ENCODE assay signal across 12 cellular contexts in genomic region chr3:194204793-194205065, GRCh38.
DNase-seq lines count a peak whose midpoint lies in the region; ATAC-seq and TF ChIP-seq lines count a peak whose summit lies in the region.
"Had no signal": no experiment of that assay in that cellular context is flagged by ENCODE, and none has a peak within 500 bp of the region (broad histone marks: within the 10 kb centered on the region; RNA-seq: fewer than 3 reads in every experiment).

No MANE protein-coding gene starts in this region.

- H3K27ac Mint-ChIP-seq in activated T-cell treated with anti-CD3 and anti-CD28 coated beads, Interleukin-2, amount 50 U/mL, for 72 hours = no peak overlapping the region
- H3K27ac Mint-ChIP-seq in activated T-helper 1 cell treated with anti-CD3 and anti-CD28 coated beads, Interleukin-12 subunit alpha, Interleukin-12 subunit beta, Interleukin-2, Interleukin-4 antibody, amounts not matched to agents 30 ng/mL and 10 ng/mL and 1 ng/mL, durations not matched to agents 14 hours and 24 hours and 36 hours = no peak overlapping the region

- intact Hi-C loops in activated T-helper 1 cell treated with anti-CD3 and anti-CD28 coated beads, Interleukin-12 subunit alpha, Interleukin-12 subunit beta, Interleukin-2, Interleukin-4 antibody, amounts not matched to agents 30 ng/mL and 10 ng/mL and 1 ng/mL, durations not matched to agents 14 hours and 24 hours and 36 hours (cut with micrococcal nuclease) = loop anchor here (5.0 kb wide), 2 partner anchors 53 to 132 kb away; no protein-coding TSS in a partner anchor

- no peaks in the 10 kb centered on the region for H3K36me3 ChIP-seq in upper lobe of left lung
- H3K36me3 ChIP-seq: BE2C had no signal

- H3K27me3 ChIP-seq in upper lobe of left lung = peaks cover 0 to 8% (median 5%) of the 10 kb centered on the region in 4 donors
- H3K27me3 ChIP-seq: BE2C had no signal

- TF ChIP-seq EP300 in upper lobe of left lung (IDR thresholded peaks at IDR 0.05) = no peak

- H3K4me3 Mint-ChIP-seq in activated T-cell treated with anti-CD3 and anti-CD28 coated beads, Interleukin-2, amount 50 U/mL, for 72 hours = peak overlapping the region; percentile 68 to 72
- H3K4me3 Mint-ChIP-seq in activated T-helper 1 cell treated with anti-CD3 and anti-CD28 coated beads, Interleukin-12 subunit alpha, Interleukin-12 subunit beta, Interleukin-2, Interleukin-4 antibody, amounts not matched to agents 30 ng/mL and 10 ng/mL and 1 ng/mL, durations not matched to agents 14 hours and 24 hours and 36 hours = peak overlapping the region; percentile 75

- H3K4me3 ChIP-seq in upper lobe of left lung = peak overlapping the region in 3 of 4 donors; percentile 48 to 50 (median 49)

- peaks cover 47% of the 10 kb centered on the region for H3K27me3 Mint-ChIP-seq in activated T-cell treated with anti-CD3 and anti-CD28 coated beads, Interleukin-2, amount 50 U/mL, for 72 hours (ENCODE audit: low read depth)
- peaks cover 8% of the 10 kb centered on the region for H3K27me3 Mint-ChIP-seq in activated T-helper 1 cell treated with anti-CD3 and anti-CD28 coated beads, Interleukin-12 subunit alpha, Interleukin-12 subunit beta, Interleukin-2, Interleukin-4 antibody, amounts not matched to agents 30 ng/mL and 10 ng/mL and 1 ng/mL, durations not matched to agents 14 hours and 24 hours and 36 hours (ENCODE audit: insufficient read depth)

- no peak for TF ChIP-seq CTCF in upper lobe of left lung (IDR thresholded peaks at IDR 0.05)

- H3K4me1 ChIP-seq in upper lobe of left lung = peaks cover 9 to 28% (median 22%) of the 10 kb centered on the region in 4 donors

- peaks cover 51% of the 10 kb centered on the region for H3K4me1 Mint-ChIP-seq in activated T-cell treated with anti-CD3 and anti-CD28 coated beads, Interleukin-2, amount 50 U/mL, for 72 hours (ENCODE audit: low read depth)
- H3K4me1 Mint-ChIP-seq in activated T-helper 1 cell treated with anti-CD3 and anti-CD28 coated beads, Interleukin-12 subunit alpha, Interleukin-12 subunit beta, Interleukin-2, Interleukin-4 antibody, amounts not matched to agents 30 ng/mL and 10 ng/mL and 1 ng/mL, durations not matched to agents 14 hours and 24 hours and 36 hours (ENCODE audit: low read depth) = peaks cover 34% of the 10 kb centered on the region

- 76 to 78% methylated on average over 11 of the region's 11 CpGs for WGBS in upper lobe of left lung, 2 donors

- H3K27ac ChIP-seq in upper lobe of left lung = no peak overlapping the region

- ATAC-seq in activated T-cell treated with anti-CD3 and anti-CD28 coated beads, Interleukin-2, amount 50 U/mL, for 72 hours (replicated peaks in 1 of 2) = no peak
- ATAC-seq in upper lobe of left lung (ENCODE audit: low FRiP score in 2 of 2) = no peak
- ATAC-seq in HG03460 (IDR thresholded peaks at IDR 0.05; ENCODE audit: unreplicated experiment) = no peak

- no peaks in the 10 kb centered on the region for H3K36me3 Mint-ChIP-seq in activated T-cell treated with anti-CD3 and anti-CD28 coated beads, Interleukin-2, amount 50 U/mL, for 72 hours (ENCODE audit: insufficient read depth in 2 of 2)
- peaks cover 1% of the 10 kb centered on the region for H3K36me3 Mint-ChIP-seq in activated T-helper 1 cell treated with anti-CD3 and anti-CD28 coated beads, Interleukin-12 subunit alpha, Interleukin-12 subunit beta, Interleukin-2, Interleukin-4 antibody, amounts not matched to agents 30 ng/mL and 10 ng/mL and 1 ng/mL, durations not matched to agents 14 hours and 24 hours and 36 hours (ENCODE audit: low read depth)

- DNase-seq in activated T-cell treated with anti-CD3 and anti-CD28 coated beads, Interleukin-2, amount 50 U/mL, for 72 hours = no peak
- no peak for DNase-seq in activated T-cell treated with anti-CD3 and anti-CD28 coated beads for 4 hours
- DNase-seq in activated T-helper 1 cell treated with anti-CD3 and anti-CD28 coated beads, Interleukin-12 subunit alpha, Interleukin-12 subunit beta, Interleukin-2, Interleukin-4 antibody, amounts not matched to agents 30 ng/mL and 10 ng/mL and 1 ng/mL, durations not matched to agents 14 hours and 24 hours and 36 hours (ENCODE audit: low spot score) = no peak
- DNase-seq in islet precursor cell = peak; percentile 77
- no peak for DNase-seq in upper lobe of left lung
- no peak for DNase-seq in nucleus accumbens (lab: John Stamatoyannopoulos, UW)
- DNase-seq in NCI-H2171 (lab: John Stamatoyannopoulos, UW) = no peak
- DNase-seq: activated effector memory CD4-positive, alpha-beta T cell treated with anti-CD3 and anti-CD28 coated beads, Interleukin-2, amount 50 U/mL, for 16 hours; BE2C; kidney glomerular epithelial cell; NCI-H187 treated with DMSO at 0.1 percent for 48 hours had no signal

- no peaks in the 10 kb centered on the region for H3K9me3 Mint-ChIP-seq in activated T-cell treated with anti-CD3 and anti-CD28 coated beads, Interleukin-2, amount 50 U/mL, for 72 hours
- no peaks in the 10 kb centered on the region for H3K9me3 Mint-ChIP-seq in activated T-helper 1 cell treated with anti-CD3 and anti-CD28 coated beads, Interleukin-12 subunit alpha, Interleukin-12 subunit beta, Interleukin-2, Interleukin-4 antibody, amounts not matched to agents 30 ng/mL and 10 ng/mL and 1 ng/mL, durations not matched to agents 14 hours and 24 hours and 36 hours

- no peaks in the 10 kb centered on the region for H3K9me3 ChIP-seq in upper lobe of left lung
- H3K9me3 ChIP-seq: BE2C had no signal

- TF ChIP-seq POLR2A in upper lobe of left lung (IDR thresholded peaks at IDR 0.05) = no peak
